Comparison of ENCODE assay signal across 28 cellular contexts in the genomic region with DNA sequence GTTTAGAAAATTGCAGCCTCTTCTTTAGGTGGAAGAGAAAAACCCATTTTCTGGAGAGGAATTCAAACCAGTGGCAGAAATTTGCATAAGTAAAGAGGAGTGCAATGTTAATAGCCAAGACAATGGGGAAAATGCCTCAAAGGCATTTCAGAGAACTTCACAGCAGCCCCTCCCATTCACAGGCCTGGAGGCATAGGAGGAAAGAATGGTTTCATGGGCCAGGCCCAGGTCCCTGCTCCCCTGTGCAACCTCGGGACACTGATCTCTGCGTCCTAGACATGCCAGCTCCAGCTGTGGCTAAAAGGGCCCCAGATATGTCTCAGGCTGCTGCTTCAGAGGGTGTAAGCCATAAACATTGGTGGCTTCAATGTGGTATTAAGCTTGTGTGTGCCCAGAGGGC.
"Had no signal": no experiment of that assay in that cellular context is flagged by ENCODE, and none has a peak within 500 bp of the region (broad histone marks: within the 10 kb centered on the region; RNA-seq: fewer than 3 reads in every experiment).

No MANE protein-coding gene starts in this region.

- H3K4me2 ChIP-seq: smooth muscle cell had no signal

- H3K9me3 ChIP-seq: gastrocnemius medialis, thyroid gland had no signal

- H3K27me3 Mint-ChIP-seq: effector memory CD8-positive, alpha-beta T cell; memory B cell; naive B cell; natural killer cell treated with Interleukin-12 subunit alpha and Interleukin-12 subunit beta and Interleukin-15 and Interleukin-18, amount 100 ng/mL, for 72 hours; progenitor cell of endocrine pancreas; type B pancreatic cell had no signal

- H3K36me3 Mint-ChIP-seq: memory B cell, type B pancreatic cell had no signal

- DNase-seq: effector memory CD8-positive, alpha-beta T cell; foreskin fibroblast; gastrocnemius medialis; head of caudate nucleus; kidney; mucosa of descending colon; naive B cell; stimulated activated CD4-positive, alpha-beta T cell treated with anti-CD3 and anti-CD28 coated beads, Interleukin-12 subunit alpha, Interleukin-12 subunit beta, amount 100 ng/mL, for 4 hours; stimulated activated CD4-positive, alpha-beta T cell treated with anti-CD3 and anti-CD28 coated beads, Interleukin-1b, Interleukin-23, amount 100 ng/mL, for 48 hours; stimulated activated CD4-positive, alpha-beta T cell treated with anti-CD3 and anti-CD28 coated beads, Interleukin-4, amount 100 ng/mL, for 1 hour; stimulated activated CD8-positive, alpha-beta memory T cell treated with anti-CD3 and anti-CD28 coated beads, Interleukin-4, amount 100 ng/mL, for 48 hours; stimulated activated naive CD4-positive, alpha-beta T cell treated with Interleukin-2 at 50 U/mL for 16 hours; stomach; thyroid gland had no signal

- H3K4me3 Mint-ChIP-seq: effector memory CD8-positive, alpha-beta T cell; memory B cell; mesothelial cell of epicardium; naive B cell; natural killer cell treated with Interleukin-12 subunit alpha and Interleukin-12 subunit beta and Interleukin-15 and Interleukin-18, amount 100 ng/mL, for 72 hours; neural crest cell; type B pancreatic cell had no signal

- H2AFZ ChIP-seq: parathyroid adenoma had no signal

- H3K79me2 ChIP-seq: parathyroid adenoma had no signal

- H3K27me3 ChIP-seq: gastrocnemius medialis, stomach, thyroid gland had no signal

- H3K4me1 ChIP-seq: gastrocnemius medialis, parathyroid adenoma, stomach, thyroid gland had no signal

- FAIRE-seq: kidney had no signal

- H3K27ac Mint-ChIP-seq: effector memory CD8-positive, alpha-beta T cell; memory B cell; mesothelial cell of epicardium; naive B cell; natural killer cell treated with Interleukin-12 subunit alpha and Interleukin-12 subunit beta and Interleukin-15 and Interleukin-18, amount 100 ng/mL, for 72 hours; progenitor cell of endocrine pancreas; type B pancreatic cell had no signal

- ATAC-seq: effector memory CD8-positive, alpha-beta T cell; esophagus mucosa; gastrocnemius medialis; left lobe of liver; mucosa of descending colon; natural killer cell treated with Interleukin-12 subunit alpha and Interleukin-12 subunit beta and Interleukin-15 and Interleukin-18, amount 100 ng/mL, for 72 hours; sciatic nerve had no signal

- H3K36me3 ChIP-seq: gastrocnemius medialis, stomach, thyroid gland had no signal

- H3K4me3 ChIP-seq: coronary artery, gastrocnemius medialis, lung, mucosa of descending colon, smooth muscle cell, stomach, thyroid gland had no signal

- H3K9ac ChIP-seq: parathyroid adenoma had no signal

- H3K27ac ChIP-seq: coronary artery, epithelial cell of prostate, gastrocnemius medialis, parathyroid adenoma, stomach, thyroid gland had no signal

- H3K4me1 Mint-ChIP-seq: memory B cell, mesothelial cell of epicardium, naive B cell had no signal
